Comparison of ENCODE assay signal across 1 cellular context in genomic region chr15:88637841-88638625, GRCh38.
TF ChIP-seq lines count a peak whose summit lies in the region.

No MANE protein-coding gene starts in this region.

TF ChIP-seq in HCT116, 20 proteins besides CTCF, POLR2A, EP300 and RAD21 (continued from another document):
- TF ChIP-seq REST (IDR thresholded peaks at IDR 0.05; ENCODE audit: low read depth) = no peak
- no peak for TF ChIP-seq TCF7L2 (IDR thresholded peaks at IDR 0.05; ENCODE audit: borderline replicate concordance, extremely low read depth, insufficient read depth, insufficient read length)
- TF ChIP-seq EGR1 (IDR thresholded peaks at IDR 0.05; ENCODE audit: low read depth) = no peak
- no peak for TF ChIP-seq EZH2phosphoT487 (IDR thresholded peaks at IDR 0.05; ENCODE audit: borderline replicate concordance)
